Comparison of ENCODE assay signal across 1 cellular context in genomic region chr17:7651097-7651958, GRCh38.
TF ChIP-seq lines count a peak whose summit lies in the region.

No MANE protein-coding gene starts in this region.

TF ChIP-seq in HepG2, 621 proteins besides CTCF, POLR2A, EP300 and RAD21:
- TF ChIP-seq, protein P1, sequence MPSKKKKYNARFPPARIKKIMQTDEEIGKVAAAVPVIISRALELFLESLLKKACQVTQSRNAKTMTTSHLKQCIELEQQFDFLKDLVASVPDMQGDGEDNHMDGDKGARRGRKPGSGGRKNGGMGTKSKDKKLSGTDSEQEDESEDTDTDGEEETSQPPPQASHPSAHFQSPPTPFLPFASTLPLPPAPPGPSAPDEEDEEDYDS (CRISPR knock-in tag; IDR thresholded peaks at IDR 0.05), result 0 out of 2 replicates have a peak, but pooled peaks have one; percentile 2
- TF ChIP-seq CBX2 (IDR thresholded peaks at IDR 0.05; ENCODE audit: low read depth, low read length), result 0 out of 2 replicates have a peak, but pooled peaks have one; percentile 56
- no peak for TF ChIP-seq CBX2 (CRISPR knock-in tag; IDR thresholded peaks at IDR 0.05; ENCODE audit: low read depth)
- TF ChIP-seq PATZ1 (CRISPR knock-in tag; IDR thresholded peaks at IDR 0.05), result 0 out of 2 replicates have a peak, but pooled peaks have one; percentile 24
- TF ChIP-seq, protein P2, sequence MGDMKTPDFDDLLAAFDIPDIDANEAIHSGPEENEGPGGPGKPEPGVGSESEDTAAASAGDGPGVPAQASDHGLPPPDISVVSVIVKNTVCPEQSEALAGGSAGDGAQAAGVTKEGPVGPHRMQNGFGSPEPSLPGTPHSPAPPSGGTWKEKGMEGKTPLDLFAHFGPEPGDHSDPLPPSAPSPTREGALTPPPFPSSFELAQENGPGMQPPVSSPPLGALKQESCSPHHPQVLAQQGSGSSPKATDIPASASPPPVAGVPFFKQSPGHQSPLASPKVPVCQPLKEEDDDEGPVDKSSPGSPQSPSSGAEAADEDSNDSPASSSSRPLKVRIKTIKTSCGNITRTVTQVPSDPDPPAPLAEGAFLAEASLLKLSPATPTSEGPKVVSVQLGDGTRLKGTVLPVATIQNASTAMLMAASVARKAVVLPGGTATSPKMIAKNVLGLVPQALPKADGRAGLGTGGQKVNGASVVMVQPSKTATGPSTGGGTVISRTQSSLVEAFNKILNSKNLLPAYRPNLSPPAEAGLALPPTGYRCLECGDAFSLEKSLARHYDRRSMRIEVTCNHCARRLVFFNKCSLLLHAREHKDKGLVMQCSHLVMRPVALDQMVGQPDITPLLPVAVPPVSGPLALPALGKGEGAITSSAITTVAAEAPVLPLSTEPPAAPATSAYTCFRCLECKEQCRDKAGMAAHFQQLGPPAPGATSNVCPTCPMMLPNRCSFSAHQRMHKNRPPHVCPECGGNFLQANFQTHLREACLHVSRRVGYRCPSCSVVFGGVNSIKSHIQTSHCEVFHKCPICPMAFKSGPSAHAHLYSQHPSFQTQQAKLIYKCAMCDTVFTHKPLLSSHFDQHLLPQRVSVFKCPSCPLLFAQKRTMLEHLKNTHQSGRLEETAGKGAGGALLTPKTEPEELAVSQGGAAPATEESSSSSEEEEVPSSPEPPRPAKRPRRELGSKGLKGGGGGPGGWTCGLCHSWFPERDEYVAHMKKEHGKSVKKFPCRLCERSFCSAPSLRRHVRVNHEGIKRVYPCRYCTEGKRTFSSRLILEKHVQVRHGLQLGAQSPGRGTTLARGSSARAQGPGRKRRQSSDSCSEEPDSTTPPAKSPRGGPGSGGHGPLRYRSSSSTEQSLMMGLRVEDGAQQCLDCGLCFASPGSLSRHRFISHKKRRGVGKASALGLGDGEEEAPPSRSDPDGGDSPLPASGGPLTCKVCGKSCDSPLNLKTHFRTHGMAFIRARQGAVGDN (CRISPR knock-in tag; IDR thresholded peaks at IDR 0.05), result peak; percentile 15
- TF ChIP-seq ZBTB43 (CRISPR knock-in tag; conservative IDR thresholded peaks at IDR 0.05), result no peak
- TF ChIP-seq, protein P3, sequence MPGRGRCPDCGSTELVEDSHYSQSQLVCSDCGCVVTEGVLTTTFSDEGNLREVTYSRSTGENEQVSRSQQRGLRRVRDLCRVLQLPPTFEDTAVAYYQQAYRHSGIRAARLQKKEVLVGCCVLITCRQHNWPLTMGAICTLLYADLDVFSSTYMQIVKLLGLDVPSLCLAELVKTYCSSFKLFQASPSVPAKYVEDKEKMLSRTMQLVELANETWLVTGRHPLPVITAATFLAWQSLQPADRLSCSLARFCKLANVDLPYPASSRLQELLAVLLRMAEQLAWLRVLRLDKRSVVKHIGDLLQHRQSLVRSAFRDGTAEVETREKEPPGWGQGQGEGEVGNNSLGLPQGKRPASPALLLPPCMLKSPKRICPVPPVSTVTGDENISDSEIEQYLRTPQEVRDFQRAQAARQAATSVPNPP (CRISPR knock-in tag; IDR thresholded peaks at IDR 0.05), result no peak
